9 cellular contexts compared by ENCODE assay signal in the genomic region with DNA sequence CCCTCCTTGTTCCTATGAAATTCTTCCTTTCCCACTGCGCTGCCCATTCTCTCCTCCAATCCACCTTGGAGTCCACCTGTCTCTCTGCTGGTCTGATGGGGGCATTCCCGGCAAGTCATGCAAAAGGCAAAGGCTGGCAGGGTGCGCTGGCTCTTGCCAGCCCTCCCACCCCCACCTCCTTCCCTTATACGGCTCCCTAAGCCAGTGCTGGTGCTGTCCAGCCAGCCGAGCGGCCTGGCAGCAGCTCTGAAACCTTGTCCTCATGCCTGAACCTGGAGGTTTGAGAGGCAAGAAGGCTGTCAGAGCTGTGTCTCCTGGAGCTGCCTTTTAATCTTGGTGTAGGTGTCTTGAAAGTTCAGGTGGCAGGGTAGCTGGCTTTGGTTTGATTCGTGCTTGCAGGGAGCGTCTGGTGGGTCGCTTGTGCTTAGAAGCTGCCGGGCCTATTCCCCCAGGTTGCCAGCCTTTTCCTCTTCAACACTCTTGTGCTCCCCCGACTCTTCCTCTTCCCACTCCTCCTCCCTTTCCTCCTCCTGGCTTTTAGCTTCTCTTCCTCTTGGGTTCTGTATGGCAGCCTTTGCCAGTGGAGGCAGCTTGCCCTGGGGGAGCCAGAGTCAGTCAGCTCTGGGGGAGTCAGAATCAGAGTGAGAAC. TPM values are rescaled to one million over a fixed set of nuclear protein-coding genes. Genes with fewer than 3 reads are reported as not detected.
DNase-seq lines count a peak whose midpoint lies in the region; ATAC-seq and TF ChIP-seq lines count a peak whose summit lies in the region.
"Had no signal": no experiment of that assay in that cellular context is flagged by ENCODE, and none has a peak within 500 bp of the region (broad histone marks: within the 10 kb centered on the region; RNA-seq: fewer than 3 reads in every experiment).

No MANE protein-coding gene starts in this region.

- intact Hi-C loops in dorsolateral prefrontal cortex (cut with DNase I), result loop anchor here (5.0 kb wide), 2 partner anchors 55 to 295 kb away; no protein-coding TSS in a partner anchor

- H3K27ac ChIP-seq in dorsolateral prefrontal cortex (no peak overlapping the region), lung (ENCODE audit: low read depth in 1 of 2, low read length in 1 of 2) (no peak overlapping the region)

- H3K27me3 Mint-ChIP-seq in stimulated activated naive CD8-positive, alpha-beta T cell treated with anti-CD3 and anti-CD28 coated beads, Interleukin-15, Interleukin-2, amounts not matched to agents 100 ng/mL and 50 ng/mL, for 24 hours, result peaks cover 71% of the 10 kb centered on the region

- peaks cover 0 to 4% of the 10 kb centered on the region in 2 donors for H3K9me3 ChIP-seq in lung (ENCODE audit: control insufficient read depth in 2 of 2, insufficient read depth in 1 of 2, low read length in 1 of 2)

- H3K36me3 Mint-ChIP-seq in stimulated activated naive CD8-positive, alpha-beta T cell treated with anti-CD3 and anti-CD28 coated beads, Interleukin-15, Interleukin-2, amounts not matched to agents 100 ng/mL and 50 ng/mL, for 24 hours (ENCODE audit: low read depth), result no peaks in the 10 kb centered on the region

- H3K27me3 ChIP-seq in dorsolateral prefrontal cortex (peaks cover 0 to 62% (median 34%) of the 10 kb centered on the region in 45 donors), lung (ENCODE audit: control insufficient read depth, insufficient read depth) (no peaks in the 10 kb centered on the region)

- TF ChIP-seq CTCF in dorsolateral prefrontal cortex (IDR thresholded peaks at IDR 0.05 in 54 of 56, conservative IDR thresholded peaks at IDR 0.05 in 2 of 56; ENCODE audit: low read depth in 1 of 56, partially characterized antibody in 56 of 56) (no peak), lung (IDR thresholded peaks at IDR 0.05; ENCODE audit: control extremely low read depth, extremely low read depth) (no peak)

- H3K4me1 ChIP-seq in lung (ENCODE audit: control insufficient read depth in 2 of 2, insufficient read depth in 2 of 2, low read length in 2 of 2), result peaks cover 0 to 14% of the 10 kb centered on the region in 2 donors

- H3K27ac Mint-ChIP-seq in stimulated activated naive CD8-positive, alpha-beta T cell treated with anti-CD3 and anti-CD28 coated beads, Interleukin-15, Interleukin-2, amounts not matched to agents 100 ng/mL and 50 ng/mL, for 24 hours, result peak overlapping the region; percentile 47

- H3K4me1 Mint-ChIP-seq in stimulated activated naive CD8-positive, alpha-beta T cell treated with anti-CD3 and anti-CD28 coated beads, Interleukin-15, Interleukin-2, amounts not matched to agents 100 ng/mL and 50 ng/mL, for 24 hours (ENCODE audit: low read depth), result peaks cover 35% of the 10 kb centered on the region

- H3K36me3 ChIP-seq in lung (ENCODE audit: control insufficient read depth in 2 of 2, insufficient read depth in 2 of 2, low read length in 2 of 2), result no peaks in the 10 kb centered on the region

- H3K4me3 ChIP-seq in dorsolateral prefrontal cortex (peak overlapping the region in 46 of 59 donors; percentile 3 to 72 (median 52)), lung (peak overlapping the region; percentile 6)

- no peak for ATAC-seq in stimulated activated naive CD8-positive, alpha-beta T cell treated with anti-CD3 and anti-CD28 coated beads, Interleukin-15, Interleukin-2, amounts not matched to agents 100 U/mL and 50 U/mL, for 24 hours
- peak; percentile 20 for ATAC-seq in lung (ENCODE audit: insufficient read depth, low FRiP score)

- DNase-seq in stimulated activated naive CD8-positive, alpha-beta T cell treated with anti-CD3 and anti-CD28 coated beads, Interleukin-15, Interleukin-2, amounts not matched to agents 100 U/mL and 50 U/mL, for 24 hours, result no peak
- DNase-seq in dorsolateral prefrontal cortex, result no peak
- no peak for DNase-seq in lung (ENCODE audit: low spot score)
- no peak for DNase-seq in SHP77 treated with DMSO at 0.1 percent for 48 hours (lab: John Stamatoyannopoulos, UW)
- no peak for DNase-seq in NCI-H510A treated with DMSO at 0.1 percent for 48 hours (lab: John Stamatoyannopoulos, UW)
- no peak for DNase-seq in NCI-H345 treated with DMSO at 0.1 percent for 48 hours (lab: John Stamatoyannopoulos, UW; ENCODE audit: unreplicated experiment)
- DNase-seq in midbrain (lab: John Stamatoyannopoulos, UW), result no peak

- H3K9me3 Mint-ChIP-seq in stimulated activated naive CD8-positive, alpha-beta T cell treated with anti-CD3 and anti-CD28 coated beads, Interleukin-15, Interleukin-2, amounts not matched to agents 100 ng/mL and 50 ng/mL, for 24 hours, result no peaks in the 10 kb centered on the region

- peak overlapping the region; percentile 73 for H3K4me3 Mint-ChIP-seq in stimulated activated naive CD8-positive, alpha-beta T cell treated with anti-CD3 and anti-CD28 coated beads, Interleukin-15, Interleukin-2, amounts not matched to agents 100 ng/mL and 50 ng/mL, for 24 hours

- WGBS in lung, 2 donors, result 51 to 52% methylated on average over 11 of the region's 11 CpGs

RNA-seq across cellular contexts. Expression of a gene that starts 0.7 kb away (rescaled TPM):
- total RNA-seq in dorsolateral prefrontal cortex, result 1 to 10 TPM in 85 of 120 experiments, under 1 TPM in 35; 0.18 to 8.5 (median 1.8) TPM
- 10 to 100 TPM in 1 of 2 donors, 1 to 10 TPM in 1; 6.9 to 12.5 TPM for total RNA-seq in lung
- polyA plus RNA-seq in lung, result 10 to 100 TPM in 1 of 2 donors, 1 to 10 TPM in 1; 3.7 to 93.9 TPM
- total RNA-seq: SK-MEL-5 had no signal
